ENCODE assay signal across 17 cellular contexts in the genomic region with DNA sequence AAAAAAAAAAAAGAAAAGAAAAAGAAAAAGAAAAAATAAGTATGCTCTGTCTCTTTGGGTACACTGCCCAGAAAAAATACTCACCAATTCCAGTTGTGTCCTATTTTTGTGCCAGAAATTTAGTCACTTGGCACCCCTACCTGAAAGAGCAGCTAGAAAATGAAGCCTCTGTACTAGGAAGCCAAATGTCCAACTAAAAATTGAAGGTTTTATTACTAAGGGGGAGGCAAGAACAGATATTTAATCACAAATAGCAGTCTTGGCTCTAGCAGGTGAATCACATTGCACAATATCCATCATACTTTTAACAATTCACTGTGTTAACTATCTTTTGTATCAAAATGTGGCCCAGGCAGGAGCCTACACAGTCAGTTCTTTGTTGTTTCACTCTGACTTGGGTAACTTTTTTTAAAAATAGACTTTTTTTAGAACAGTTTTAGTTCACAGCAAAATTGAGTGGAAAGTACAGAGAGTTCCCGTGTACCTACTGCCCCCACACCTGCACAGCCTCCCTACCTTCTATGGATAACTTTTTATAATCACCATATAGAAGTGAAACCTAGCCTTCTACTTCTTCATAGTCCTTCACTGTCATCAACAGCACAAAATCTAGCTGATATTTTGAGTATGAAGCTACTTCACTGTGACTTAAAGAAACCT.
DNase-seq lines count a peak whose midpoint lies in the region; ATAC-seq and TF ChIP-seq lines count a peak whose summit lies in the region.
"Had no signal": no experiment of that assay in that cellular context is flagged by ENCODE, and none has a peak within 500 bp of the region (broad histone marks: within the 10 kb centered on the region; RNA-seq: fewer than 3 reads in every experiment).

No MANE protein-coding gene starts in this region.

- TF ChIP-seq POLR2A in prostate gland (IDR thresholded peaks at IDR 0.05) = no peak

- no peaks in the 10 kb centered on the region for H3K27me3 ChIP-seq in prostate gland (replicated peaks; ENCODE audit: insufficient read depth)

- ATAC-seq in HG02798 (IDR thresholded peaks at IDR 0.05; ENCODE audit: poor library complexity, unreplicated experiment) = peak; percentile 37
- peak; percentile 25 for ATAC-seq in T-helper 17 cell
- no peak for ATAC-seq in HG03342 (IDR thresholded peaks at IDR 0.05; ENCODE audit: unreplicated experiment)
- ATAC-seq: left ventricle myocardium superior, natural killer cell had no signal

- intact Hi-C loops in activated CD4-positive, alpha-beta T cell treated with anti-CD3 and anti-CD28 coated beads, Interleukin-2, amount 10 ng/mL, durations not matched to agents 24 days and 14 days (cut with micrococcal nuclease) = loop anchor here (2.0 kb wide), 1 partner anchor 22 kb away; no protein-coding TSS in a partner anchor
- intact Hi-C loops in prostate gland (cut with DNase I) = no loop called here

- H3K36me3 Mint-ChIP-seq in activated CD4-positive, alpha-beta T cell treated with anti-CD3 and anti-CD28 coated beads, Interleukin-2, amount 10 ng/mL, durations not matched to agents 24 days and 14 days (ENCODE audit: low read depth) = peaks cover 10% of the 10 kb centered on the region
- peaks cover 2% of the 10 kb centered on the region for H3K36me3 Mint-ChIP-seq in T-helper 17 cell (ENCODE audit: low read depth)
- H3K36me3 Mint-ChIP-seq: natural killer cell had no signal

- H3K9me3 ChIP-seq in T-helper 17 cell (ENCODE audit: control insufficient read depth, low read length, poor library complexity, severe bottlenecking) (no peaks in the 10 kb centered on the region), prostate gland (no peaks in the 10 kb centered on the region)
- H3K9me3 ChIP-seq: thoracic aorta had no signal

- H3K4me3 Mint-ChIP-seq in activated CD4-positive, alpha-beta T cell treated with anti-CD3 and anti-CD28 coated beads, Interleukin-2, amount 10 ng/mL, durations not matched to agents 24 days and 14 days = no peak overlapping the region
- H3K4me3 Mint-ChIP-seq in T-helper 17 cell = no peak overlapping the region
- H3K4me3 Mint-ChIP-seq: activated naive CD8-positive, alpha-beta T cell; CD4-positive, CD25-positive, alpha-beta regulatory T cell; natural killer cell had no signal

- H3K4me1 Mint-ChIP-seq in activated CD4-positive, alpha-beta T cell treated with anti-CD3 and anti-CD28 coated beads, Interleukin-2, amount 10 ng/mL, durations not matched to agents 24 days and 14 days = peaks cover 10% of the 10 kb centered on the region
- peaks cover 4% of the 10 kb centered on the region for H3K4me1 Mint-ChIP-seq in T-helper 17 cell

- no peaks in the 10 kb centered on the region for H3K4me1 ChIP-seq in prostate gland (replicated peaks)

- DNase-seq in activated CD4-positive, alpha-beta T cell treated with anti-CD3 and anti-CD28 coated beads, Interleukin-2, amount 10 ng/mL, durations not matched to agents 24 days and 14 days = no peak
- no peak for DNase-seq in activated CD4-positive, alpha-beta T cell treated with anti-CD3 and anti-CD28 coated beads for 1 hour
- no peak for DNase-seq in T-helper 17 cell
- DNase-seq in prostate gland (ENCODE audit: low spot score) = peak; percentile 43
- no peak for DNase-seq in A172 (ENCODE audit: low spot score)
- no peak for DNase-seq in NK-92 (lab: John Stamatoyannopoulos, UW; ENCODE audit: unreplicated experiment)
- DNase-seq: 8988T; CD4-positive, CD25-positive, alpha-beta regulatory T cell; effector CD8-positive, alpha-beta T cell; Kasumi-1; left ventricle myocardium superior; natural killer cell; NCI-H146 had no signal

- H3K36me3 ChIP-seq in prostate gland = no peaks in the 10 kb centered on the region
- H3K36me3 ChIP-seq: thoracic aorta had no signal

- H3K27ac Mint-ChIP-seq in activated CD4-positive, alpha-beta T cell treated with anti-CD3 and anti-CD28 coated beads, Interleukin-2, amount 10 ng/mL, durations not matched to agents 24 days and 14 days = peak overlapping the region; percentile 51
- no peak overlapping the region for H3K27ac Mint-ChIP-seq in T-helper 17 cell
- H3K27ac Mint-ChIP-seq: activated naive CD8-positive, alpha-beta T cell; CD4-positive, CD25-positive, alpha-beta regulatory T cell; natural killer cell had no signal

- H3K27me3 Mint-ChIP-seq in activated CD4-positive, alpha-beta T cell treated with anti-CD3 and anti-CD28 coated beads, Interleukin-2, amount 10 ng/mL, durations not matched to agents 24 days and 14 days = no peaks in the 10 kb centered on the region
- no peaks in the 10 kb centered on the region for H3K27me3 Mint-ChIP-seq in T-helper 17 cell
- H3K27me3 Mint-ChIP-seq: activated naive CD8-positive, alpha-beta T cell had no signal

- H3K4me3 ChIP-seq in prostate gland = no peak overlapping the region
- H3K4me3 ChIP-seq: thoracic aorta had no signal

- peaks cover 5% of the 10 kb centered on the region for H3K9me3 Mint-ChIP-seq in activated CD4-positive, alpha-beta T cell treated with anti-CD3 and anti-CD28 coated beads, Interleukin-2, amount 10 ng/mL, durations not matched to agents 24 days and 14 days
- H3K9me3 Mint-ChIP-seq: natural killer cell had no signal

- WGBS in prostate gland = 20% methylated on average over 1 of the region's 1 CpG

- H3K27ac ChIP-seq in prostate gland = peak overlapping the region; percentile 4 to 14
- H3K27ac ChIP-seq: thoracic aorta had no signal

- no peak for TF ChIP-seq CTCF in prostate gland (IDR thresholded peaks at IDR 0.05)
